8 cellular contexts compared by ENCODE assay signal in genomic region chrX:37509349-37509748, GRCh38.
DNase-seq lines count a peak whose midpoint lies in the region; ATAC-seq and TF ChIP-seq lines count a peak whose summit lies in the region.

No MANE protein-coding gene starts in this region.

- ATAC-seq in HG03432 (IDR thresholded peaks at IDR 0.05; ENCODE audit: unreplicated experiment) (peak; percentile 48), HG03469 (IDR thresholded peaks at IDR 0.05; ENCODE audit: unreplicated experiment) (no peak), GM18498 (IDR thresholded peaks at IDR 0.05; ENCODE audit: unreplicated experiment) (no peak)

- no peak overlapping the region for H3K4me3 Mint-ChIP-seq in nephron

- H3K27ac Mint-ChIP-seq in nephron, result no peak overlapping the region

- no peaks in the 10 kb centered on the region for H3K36me3 Mint-ChIP-seq in nephron (ENCODE audit: low read depth)

- H3K4me3 ChIP-seq in GM12875 (ENCODE audit: low read depth, low read length), result no peak overlapping the region
- no peak overlapping the region for H3K4me3 ChIP-seq in astrocyte of the cerebellum (ENCODE audit: low read depth, low read length)

- peaks cover 6% of the 10 kb centered on the region for H3K9me3 Mint-ChIP-seq in nephron

- DNase-seq in astrocyte of the cerebellum (ENCODE audit: low read depth) (peak; percentile 1), AG08395 (ENCODE audit: low spot score) (no peak), NCI-H2107 treated with DMSO at 0.1 percent for 48 hours (lab: John Stamatoyannopoulos, UW; ENCODE audit: unreplicated experiment) (no peak)

- in situ Hi-C loops in astrocyte of the cerebellum (cut with HindIII; ENCODE audit: low sequenced_read_pairs), result no loop called here

- H3K27me3 Mint-ChIP-seq in nephron (ENCODE audit: low read depth), result no peaks in the 10 kb centered on the region

- H3K4me1 Mint-ChIP-seq in nephron, result no peaks in the 10 kb centered on the region

- TF ChIP-seq CTCF in GM12875 (IDR thresholded peaks at IDR 0.05; ENCODE audit: borderline replicate concordance, insufficient read depth, low read depth, low read length) (peak; percentile 37; the same call in 1 of the 2 replicates), astrocyte of the cerebellum (IDR thresholded peaks at IDR 0.05; ENCODE audit: low read depth, low read length, missing control alignments) (peak; percentile 45), nephron (IDR thresholded peaks at IDR 0.05; ENCODE audit: unreplicated experiment in 3 of 3) (peak; percentile 27 to 46 (median 46))
